In genomic region chr1:197521118-197521739, GRCh38 we compare ENCODE assay signal across 8 cellular contexts.
DNase-seq lines count a peak whose midpoint lies in the region; ATAC-seq and TF ChIP-seq lines count a peak whose summit lies in the region.

No MANE protein-coding gene starts in this region.

- no peaks in the 10 kb centered on the region for H4K20me1 ChIP-seq in smooth muscle cell (ENCODE audit: low read depth)

- no peak overlapping the region for H3K4me2 ChIP-seq in smooth muscle cell

- H3F3A ChIP-seq in smooth muscle cell (ENCODE audit: low read depth) = no peaks in the 10 kb centered on the region

- H3K27me3 ChIP-seq in smooth muscle cell (ENCODE audit: low read depth) = no peaks in the 10 kb centered on the region

- no peak overlapping the region for H3K9ac ChIP-seq in smooth muscle cell (ENCODE audit: low read depth)

- H3K36me3 ChIP-seq in smooth muscle cell (ENCODE audit: low read depth) = no peaks in the 10 kb centered on the region

- no peaks in the 10 kb centered on the region for H3K4me1 ChIP-seq in smooth muscle cell (ENCODE audit: low read depth)

- peak; percentile 26 to 43 for DNase-seq in stimulated activated CD4-positive, alpha-beta T cell treated with anti-CD3 and anti-CD28 coated beads, Interleukin-2, amount 100 ng/mL, for 48 hours
- DNase-seq in stimulated activated CD4-positive, alpha-beta T cell treated with anti-CD3 and anti-CD28 coated beads, Interleukin-1b, Interleukin-23, amount 100 ng/mL, for 48 hours = no peak
- peak; percentile 5 for DNase-seq in HuH-7.5 (ENCODE audit: low spot score)
- DNase-seq in SW480 (ENCODE audit: low spot score) = peak; percentile 25
- DNase-seq in foreskin fibroblast = peak in 1 of 2 donors; percentile 59
- no peak for DNase-seq in smooth muscle cell (lab: John Stamatoyannopoulos, UW; ENCODE audit: unreplicated experiment)
- no peak for DNase-seq in cerebellum (ENCODE audit: low spot score)

- TF ChIP-seq CTCF in foreskin fibroblast (IDR thresholded peaks at IDR 0.05; ENCODE audit: low read depth, low read length) (peak; percentile 71), smooth muscle cell (IDR thresholded peaks at IDR 0.05; ENCODE audit: borderline replicate concordance, insufficient read depth, poor library complexity, severe bottlenecking) (peak; percentile 63)

- H3K9me3 ChIP-seq in smooth muscle cell (replicated peaks; ENCODE audit: low read depth) = no peaks in the 10 kb centered on the region

- WGBS in smooth muscle cell (ENCODE audit: low lambda C conversion rate) = 19% methylated on average over 2 of the region's 2 CpGs

- no peaks in the 10 kb centered on the region for H3K79me2 ChIP-seq in smooth muscle cell (ENCODE audit: low read depth)

- peak; percentile 81 for ATAC-seq in GM21529 (IDR thresholded peaks at IDR 0.05; ENCODE audit: unreplicated experiment)

- no peak overlapping the region for H2AFZ ChIP-seq in smooth muscle cell (ENCODE audit: low read depth)

- H3K4me3 ChIP-seq in foreskin fibroblast (ENCODE audit: low read depth in 1 of 2, low read length in 2 of 2) = no peak overlapping the region
- H3K4me3 ChIP-seq in smooth muscle cell = no peak overlapping the region

- H3K27ac ChIP-seq in smooth muscle cell (ENCODE audit: low read depth) = no peak overlapping the region

Comparison
In these comparisons a context has a peak if more than half of its experiments do, and no peak if none do; other contexts are left out.
1. DNase-seq: peak in stimulated activated CD4-positive, alpha-beta T cell treated with anti-CD3 and anti-CD28 coated beads, Interleukin-2, amount 100 ng/mL, for 48 hours (2 of 2), HuH-7.5 (single experiment) and SW480 (single experiment); none in stimulated activated CD4-positive, alpha-beta T cell treated with anti-CD3 and anti-CD28 coated beads, Interleukin-1b, Interleukin-23, amount 100 ng/mL, for 48 hours (single experiment), smooth muscle cell (single experiment) and cerebellum (single experiment).